ENCODE assay signal across 4 cellular contexts in the genomic region with DNA sequence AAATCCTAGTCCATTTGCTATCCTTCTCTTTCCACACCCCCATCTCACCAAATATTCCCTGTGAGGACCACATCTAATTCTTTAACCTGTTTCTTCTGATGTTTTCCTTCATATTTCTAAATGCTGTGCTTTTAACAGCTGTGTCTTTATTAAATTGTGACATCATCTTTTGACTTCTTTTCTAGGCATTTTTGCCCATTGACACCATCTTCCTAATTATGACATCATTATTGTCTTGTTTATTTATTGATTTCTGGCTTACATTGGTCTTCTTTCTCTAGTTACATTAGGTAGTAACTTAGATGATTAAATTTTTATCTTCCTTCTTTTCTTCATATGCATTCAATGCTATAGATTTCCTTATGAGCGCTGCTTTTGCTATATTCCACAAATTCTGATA.
TF ChIP-seq lines count a peak whose summit lies in the region.

No MANE protein-coding gene starts in this region.

TF ChIP-seq in HepG2, 621 proteins besides CTCF, POLR2A, EP300 and RAD21:
- TF ChIP-seq CREB1 (IDR thresholded peaks at IDR 0.05) (peak; percentile 74), CREB1 (CRISPR knock-in tag; IDR thresholded peaks at IDR 0.05) (no peak), ATF7 (IDR thresholded peaks at IDR 0.05) (peak; percentile 96), ATF7 (CRISPR knock-in tag; IDR thresholded peaks at IDR 0.05) (no peak), ZNF615 (CRISPR knock-in tag; IDR thresholded peaks at IDR 0.05; ENCODE audit: borderline replicate concordance) (no peak), GPN1 (CRISPR knock-in tag; IDR thresholded peaks at IDR 0.05; ENCODE audit: borderline replicate concordance) (no peak)

TF ChIP-seq in HEK293, 187 proteins besides CTCF, POLR2A, EP300 and RAD21:
- TF ChIP-seq ATF2 (tag by site-specific recombination; IDR thresholded peaks at IDR 0.05; ENCODE audit: low read depth) (peak; percentile 88), ZNF670 (tag by site-specific recombination; IDR thresholded peaks at IDR 0.05; ENCODE audit: low read depth) (no peak)
TF ChIP-seq in HEK293: peak in this region for 1.

TF ChIP-seq in GM12878, 131 proteins besides CTCF, POLR2A, EP300 and RAD21:
- TF ChIP-seq, protein P1, sequence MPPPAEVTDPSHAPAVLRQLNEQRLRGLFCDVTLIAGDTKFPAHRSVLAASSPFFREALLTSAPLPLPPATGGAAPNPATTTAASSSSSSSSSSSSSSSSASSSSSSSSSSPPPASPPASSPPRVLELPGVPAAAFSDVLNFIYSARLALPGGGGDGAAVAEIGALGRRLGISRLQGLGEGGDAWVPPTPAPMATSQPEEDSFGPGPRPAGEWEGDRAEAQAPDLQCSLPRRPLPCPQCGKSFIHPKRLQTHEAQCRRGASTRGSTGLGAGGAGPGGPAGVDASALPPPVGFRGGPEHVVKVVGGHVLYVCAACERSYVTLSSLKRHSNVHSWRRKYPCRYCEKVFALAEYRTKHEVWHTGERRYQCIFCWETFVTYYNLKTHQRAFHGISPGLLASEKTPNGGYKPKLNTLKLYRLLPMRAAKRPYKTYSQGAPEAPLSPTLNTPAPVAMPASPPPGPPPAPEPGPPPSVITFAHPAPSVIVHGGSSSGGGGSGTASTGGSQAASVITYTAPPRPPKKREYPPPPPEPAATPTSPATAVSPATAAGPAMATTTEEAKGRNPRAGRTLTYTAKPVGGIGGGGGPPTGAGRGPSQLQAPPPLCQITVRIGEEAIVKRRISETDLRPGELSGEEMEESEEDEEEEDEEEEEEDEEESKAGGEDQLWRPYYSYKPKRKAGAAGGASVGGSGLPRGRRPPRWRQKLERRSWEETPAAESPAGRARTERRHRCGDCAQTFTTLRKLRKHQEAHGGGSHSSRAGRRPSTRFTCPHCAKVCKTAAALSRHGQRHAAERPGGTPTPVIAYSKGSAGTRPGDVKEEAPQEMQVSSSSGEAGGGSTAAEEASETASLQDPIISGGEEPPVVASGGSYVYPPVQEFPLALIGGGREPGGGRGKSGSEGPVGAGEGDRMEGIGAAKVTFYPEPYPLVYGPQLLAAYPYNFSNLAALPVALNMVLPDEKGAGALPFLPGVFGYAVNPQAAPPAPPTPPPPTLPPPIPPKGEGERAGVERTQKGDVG (CRISPR knock-in tag; IDR thresholded peaks at IDR 0.05), result no peak
- TF ChIP-seq BCL3 (IDR thresholded peaks at IDR 0.05; ENCODE audit: borderline replicate concordance, insufficient read depth, low read depth, low read length, poor library complexity, severe bottlenecking) (no peak), PAX8 (IDR thresholded peaks at IDR 0.05) (no peak), TAF1 (IDR thresholded peaks at IDR 0.05; ENCODE audit: borderline replicate concordance, low read depth, low read length) (no peak), ELK1 (IDR thresholded peaks at IDR 0.05; ENCODE audit: low read depth, low read length) (no peak), ATF7 (IDR thresholded peaks at IDR 0.05; ENCODE audit: low read depth) (peak; percentile 40; the same call in 1 of the 2 replicates), WRNIP1 (IDR thresholded peaks at IDR 0.05; ENCODE audit: borderline replicate concordance, low read depth, low read length) (no peak), EED (IDR thresholded peaks at IDR 0.05; ENCODE audit: low read depth) (no peak)

TF ChIP-seq in K562, 482 proteins besides CTCF, POLR2A, EP300 and RAD21:
- TF ChIP-seq NR2C1 (IDR thresholded peaks at IDR 0.05) (no peak), NR2C1 (tag; IDR thresholded peaks at IDR 0.05) (no peak), ATF3 (IDR thresholded peaks at IDR 0.05) (peak; percentile 29; the same call in 1 of the 2 replicates), ATF3 (CRISPR knock-in tag; conservative IDR thresholded peaks at IDR 0.05) (no peak), NELFE (IDR thresholded peaks at IDR 0.05; ENCODE audit: insufficient read depth, insufficient read length) (no peak), ESRRB (CRISPR knock-in tag; IDR thresholded peaks at IDR 0.05; ENCODE audit: borderline replicate concordance) (no peak), SMARCA5 (IDR thresholded peaks at IDR 0.05) (no peak)
- TF ChIP-seq, protein P2, sequence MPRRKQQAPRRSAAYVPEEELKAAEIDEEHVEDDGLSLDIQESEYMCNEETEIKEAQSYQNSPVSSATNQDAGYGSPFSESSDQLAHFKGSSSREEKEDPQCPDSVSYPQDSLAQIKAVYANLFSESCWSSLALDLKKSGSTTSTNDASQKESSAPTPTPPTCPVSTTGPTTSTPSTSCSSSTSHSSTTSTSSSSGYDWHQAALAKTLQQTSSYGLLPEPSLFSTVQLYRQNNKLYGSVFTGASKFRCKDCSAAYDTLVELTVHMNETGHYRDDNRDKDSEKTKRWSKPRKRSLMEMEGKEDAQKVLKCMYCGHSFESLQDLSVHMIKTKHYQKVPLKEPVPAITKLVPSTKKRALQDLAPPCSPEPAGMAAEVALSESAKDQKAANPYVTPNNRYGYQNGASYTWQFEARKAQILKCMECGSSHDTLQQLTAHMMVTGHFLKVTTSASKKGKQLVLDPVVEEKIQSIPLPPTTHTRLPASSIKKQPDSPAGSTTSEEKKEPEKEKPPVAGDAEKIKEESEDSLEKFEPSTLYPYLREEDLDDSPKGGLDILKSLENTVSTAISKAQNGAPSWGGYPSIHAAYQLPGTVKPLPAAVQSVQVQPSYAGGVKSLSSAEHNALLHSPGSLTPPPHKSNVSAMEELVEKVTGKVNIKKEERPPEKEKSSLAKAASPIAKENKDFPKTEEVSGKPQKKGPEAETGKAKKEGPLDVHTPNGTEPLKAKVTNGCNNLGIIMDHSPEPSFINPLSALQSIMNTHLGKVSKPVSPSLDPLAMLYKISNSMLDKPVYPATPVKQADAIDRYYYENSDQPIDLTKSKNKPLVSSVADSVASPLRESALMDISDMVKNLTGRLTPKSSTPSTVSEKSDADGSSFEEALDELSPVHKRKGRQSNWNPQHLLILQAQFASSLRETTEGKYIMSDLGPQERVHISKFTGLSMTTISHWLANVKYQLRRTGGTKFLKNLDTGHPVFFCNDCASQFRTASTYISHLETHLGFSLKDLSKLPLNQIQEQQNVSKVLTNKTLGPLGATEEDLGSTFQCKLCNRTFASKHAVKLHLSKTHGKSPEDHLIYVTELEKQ (CRISPR knock-in tag; IDR thresholded peaks at IDR 0.05), result no peak
TF ChIP-seq in K562: peak in this region for 1.
